ENCODE assay signal across 35 cellular contexts in genomic region chr7:111407258-111407657, GRCh38.
"Had no signal": no experiment of that assay in that cellular context is flagged by ENCODE, and none has a peak within 500 bp of the region (broad histone marks: within the 10 kb centered on the region; RNA-seq: fewer than 3 reads in every experiment).

No MANE protein-coding gene starts in this region.

- H3K36me3 ChIP-seq: MG63 had no signal

- H3K4me3 ChIP-seq: MG63 had no signal

- H3K27me3 ChIP-seq: MG63 had no signal

- DNase-seq: Karpas-422, Kasumi-1, MG63, MM.1S, MV-4-11, NCI-H1048, NCI-H1092, NCI-H1092 treated with DMSO at 0.1 percent for 48 hours, NCI-H1105, NCI-H1105 treated with DMSO at 0.1 percent for 48 hours, NCI-H1417, NCI-H1417 treated with DMSO at 0.1 percent for 48 hours, NCI-H1436, NCI-H1436 treated with DMSO at 0.1 percent for 48 hours, NCI-H146, NCI-H1694, NCI-H1694 treated with DMSO at 0.1 percent for 48 hours, NCI-H187, NCI-H187 treated with DMSO at 0.1 percent for 48 hours, NCI-H1930, NCI-H2029, NCI-H2029 treated with DMSO at 0.1 percent for 48 hours, NCI-H2081, NCI-H2081 treated with DMSO at 0.1 percent for 48 hours, NCI-H2107, NCI-H2171, NCI-H2171 treated with DMSO at 0.1 percent for 48 hours, NCI-H2227 treated with DMSO at 0.1 percent for 48 hours, NCI-H226, NCI-H345, NCI-H446, NCI-H446 treated with DMSO at 0.1 percent for 48 hours, NCI-H510A, NCI-H510A treated with DMSO at 0.1 percent for 48 hours, NCI-H524 had no signal

- H3K9me3 ChIP-seq: MG63 had no signal
